In the genomic region with DNA sequence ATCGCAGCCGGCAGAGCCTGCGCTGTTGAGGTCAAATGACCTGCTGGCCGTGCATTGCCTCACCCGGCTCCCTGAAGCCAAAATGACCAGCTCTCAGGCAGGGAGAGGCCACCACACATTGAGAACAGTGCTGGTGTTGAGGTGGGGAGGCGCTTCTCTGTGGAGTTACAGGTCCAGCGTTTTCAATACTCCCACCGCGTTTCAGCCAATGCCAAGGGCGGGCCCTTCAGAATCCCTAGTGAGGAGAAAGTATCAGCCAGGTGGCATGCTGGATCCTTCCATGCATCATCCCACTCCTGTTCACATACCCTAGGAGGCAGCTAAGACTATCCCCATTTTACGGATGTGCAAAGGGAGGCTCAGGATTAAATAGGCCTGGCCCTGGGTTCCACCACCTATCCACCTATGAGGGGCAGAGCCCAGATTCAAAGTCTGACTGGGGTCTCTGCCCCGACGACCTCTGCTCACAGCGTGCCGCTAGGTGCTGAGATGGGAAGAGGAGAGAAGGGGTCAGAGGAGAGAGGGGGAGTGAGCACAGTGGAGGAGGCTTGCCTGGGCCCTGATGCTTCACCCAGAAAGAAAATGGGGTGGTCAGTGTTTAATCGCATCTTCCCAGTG, we compare ENCODE assay signal across 8 cellular contexts.
DNase-seq lines count a peak whose midpoint lies in the region; ATAC-seq and TF ChIP-seq lines count a peak whose summit lies in the region.

No MANE protein-coding gene starts in this region.

- intact Hi-C loops in dorsolateral prefrontal cortex (cut with DNase I): no loop called here
- intact Hi-C loops in sciatic nerve (cut with DNase I): no loop called here

- no peak overlapping the region for H3K23ac ChIP-seq in trophoblast cell (ENCODE audit: low read length)

- peaks cover 97% of the 10 kb centered on the region for H3K4me1 ChIP-seq in OCI-LY3 (ENCODE audit: low read length)
- H3K4me1 ChIP-seq in trophoblast cell (ENCODE audit: control insufficient read depth in 1 of 2, insufficient read depth in 2 of 2, low read length in 2 of 2): peaks cover 52 to 60% of the 10 kb centered on the region in 2 experiments

- peak overlapping the region; percentile 23 for H2BK12ac ChIP-seq in trophoblast cell (ENCODE audit: low read length)

- no peak for ATAC-seq in sciatic nerve
- ATAC-seq in HG02852 (IDR thresholded peaks at IDR 0.05; ENCODE audit: unreplicated experiment): no peak

- H3K79me1 ChIP-seq in trophoblast cell (ENCODE audit: low read length): peaks cover 56% of the 10 kb centered on the region

- H2AK5ac ChIP-seq in trophoblast cell (ENCODE audit: low read length): peak overlapping the region; percentile 66

- no peak overlapping the region for H4K12ac ChIP-seq in trophoblast cell (ENCODE audit: low read depth, low read length)

- H2AFZ ChIP-seq in OCI-LY3 (ENCODE audit: low read depth, low read length): no peak overlapping the region
- no peak overlapping the region for H2AFZ ChIP-seq in trophoblast cell (ENCODE audit: insufficient read depth, low read length, poor library complexity)

- H4K8ac ChIP-seq in trophoblast cell (ENCODE audit: low read depth, low read length): peak overlapping the region; percentile 3

- H3K79me2 ChIP-seq in OCI-LY3 (ENCODE audit: low read length): peaks cover 72% of the 10 kb centered on the region
- H3K79me2 ChIP-seq in trophoblast cell (ENCODE audit: control insufficient read depth, insufficient read depth, low read length, poor library complexity): peaks cover 8% of the 10 kb centered on the region

- H3K9ac ChIP-seq in OCI-LY3 (ENCODE audit: low read length) (peak overlapping the region; percentile 99), trophoblast cell (ENCODE audit: low read length) (no peak overlapping the region)

- no peak for DNase-seq in GM12865 (ENCODE audit: low read depth)
- no peak for DNase-seq in dorsolateral prefrontal cortex
- no peak for DNase-seq in trophoblast cell
- no peak for DNase-seq in sciatic nerve (ENCODE audit: low spot score)
- no peak for DNase-seq in islet precursor cell
- no peak for DNase-seq in UCSD-AML1 (lab: John Stamatoyannopoulos, UW; ENCODE audit: unreplicated experiment)

- H3K4me3 ChIP-seq in GM12865 (ENCODE audit: low read depth, low read length) (peak overlapping the region; percentile 38), OCI-LY3 (ENCODE audit: low read length) (peak overlapping the region; percentile 48), dorsolateral prefrontal cortex (no peak overlapping the region), trophoblast cell (ENCODE audit: low read depth, low read length) (no peak overlapping the region)

- no peaks in the 10 kb centered on the region for H4K20me1 ChIP-seq in OCI-LY3 (ENCODE audit: insufficient read depth, low read length)

- H3K27me3 ChIP-seq in OCI-LY3 (ENCODE audit: low read depth, low read length) (no peaks in the 10 kb centered on the region), dorsolateral prefrontal cortex (no peaks in the 10 kb centered on the region), trophoblast cell (ENCODE audit: insufficient read depth, low read length) (no peaks in the 10 kb centered on the region)

- peak overlapping the region; percentile 16 for H3K14ac ChIP-seq in trophoblast cell (ENCODE audit: low read length)

- peak overlapping the region; percentile 8 for H2BK5ac ChIP-seq in trophoblast cell (ENCODE audit: low read depth, low read length, poor library complexity)

- H3K36me3 ChIP-seq in OCI-LY3 (replicated peaks; ENCODE audit: low read depth, low read length): peaks cover 33% of the 10 kb centered on the region
- H3K36me3 ChIP-seq in trophoblast cell (ENCODE audit: control insufficient read depth in 1 of 2, insufficient read depth in 2 of 2, low read length in 2 of 2): no peaks in the 10 kb centered on the region

- peak overlapping the region; percentile 23 for H2BK120ac ChIP-seq in trophoblast cell (ENCODE audit: insufficient read depth, low read length, poor library complexity)

- H3K27ac ChIP-seq in OCI-LY3 (ENCODE audit: low read length): peak overlapping the region; percentile 98
- H3K27ac ChIP-seq in dorsolateral prefrontal cortex: peak overlapping the region in 38 of 59 donors; percentile 5 to 82 (median 47)
- no peak overlapping the region for H3K27ac ChIP-seq in trophoblast cell (ENCODE audit: low read depth, low read length)

- peak overlapping the region; percentile 67 for H3K4me2 ChIP-seq in OCI-LY3 (ENCODE audit: low read length)
- H3K4me2 ChIP-seq in trophoblast cell (ENCODE audit: low read length): no peak overlapping the region

- no peak overlapping the region for H3K4ac ChIP-seq in trophoblast cell (ENCODE audit: low read depth, low read length)

- WGBS in trophoblast cell (ENCODE audit: extremely low coverage, insufficient coverage, insufficient read length): no CpG with 5 or more reads among the region's 16 CpGs

- TF ChIP-seq CTCF in GM12865 (IDR thresholded peaks at IDR 0.05; ENCODE audit: insufficient read depth, low read depth, low read length, missing control alignments) (no peak), OCI-LY3 (IDR thresholded peaks at IDR 0.05; ENCODE audit: low read depth, low read length) (no peak), dorsolateral prefrontal cortex (IDR thresholded peaks at IDR 0.05 in 54 of 56, conservative IDR thresholded peaks at IDR 0.05 in 2 of 56; ENCODE audit: low read depth in 1 of 56, partially characterized antibody in 56 of 56) (no peak)

- H4K91ac ChIP-seq in trophoblast cell (ENCODE audit: low read depth, low read length): peak overlapping the region; percentile 28

- H3K9me3 ChIP-seq in OCI-LY3 (ENCODE audit: insufficient read depth, low read length) (no peaks in the 10 kb centered on the region), trophoblast cell (ENCODE audit: insufficient read depth, low read depth, low read length) (peaks cover 2% of the 10 kb centered on the region)

- peak overlapping the region; percentile 35 for H3K18ac ChIP-seq in trophoblast cell (ENCODE audit: low read length)

Comparison
In these comparisons a context has a peak if more than half of its experiments do, and no peak if none do; other contexts are left out.
1. H3K4me3 ChIP-seq: peak in GM12865 (single experiment) and OCI-LY3 (single experiment); none in dorsolateral prefrontal cortex (0 of 59) and trophoblast cell (single experiment).